In the genomic region with DNA sequence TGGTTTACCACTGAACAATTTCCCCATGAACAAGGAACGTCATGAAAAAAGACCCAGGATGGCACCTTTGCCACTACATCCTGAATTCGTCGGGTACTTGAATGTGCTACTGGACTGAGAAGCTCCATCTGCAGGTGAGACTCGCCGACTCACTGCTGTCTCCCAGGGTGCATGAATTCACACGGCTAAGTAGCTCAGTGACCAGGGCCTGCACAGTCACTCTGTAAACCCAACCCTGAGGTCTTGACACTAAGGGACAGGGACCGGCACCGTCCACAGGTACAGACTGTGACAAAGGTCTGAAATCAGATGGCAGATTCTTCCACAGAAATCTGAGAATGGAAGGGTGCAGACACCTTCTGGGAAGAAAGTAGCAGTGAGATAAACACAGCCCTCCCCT, we compare ENCODE assay signal across 15 cellular contexts.
DNase-seq lines count a peak whose midpoint lies in the region; ATAC-seq and TF ChIP-seq lines count a peak whose summit lies in the region.
"Had no signal": no experiment of that assay in that cellular context is flagged by ENCODE, and none has a peak within 500 bp of the region (broad histone marks: within the 10 kb centered on the region; RNA-seq: fewer than 3 reads in every experiment).

No MANE protein-coding gene starts in this region.

- 83 to 96% methylated on average over 6 to 8 of the region's 8 CpGs for WGBS in endodermal cell (ENCODE audit: insufficient coverage in 1 of 2, insufficient read length in 1 of 2), 2 experiments
- WGBS in mesendoderm (ENCODE audit: extremely low coverage, insufficient coverage, low lambda C conversion rate), result no CpG with 5 or more reads among the region's 8 CpGs

- intact Hi-C loops in left lung (cut with DNase I), result no loop called here

- H3K18ac ChIP-seq in mesendoderm (ENCODE audit: low read length), result no peak overlapping the region

- no peak overlapping the region for H3K23ac ChIP-seq in mesendoderm (ENCODE audit: low read length)

- H2BK5ac ChIP-seq in mesendoderm (ENCODE audit: low read length), result no peak overlapping the region

- no peak overlapping the region for H3K56ac ChIP-seq in mesendoderm (ENCODE audit: low read length)

- no peak overlapping the region for H2AK5ac ChIP-seq in mesendoderm (ENCODE audit: low read length)

- no peaks in the 10 kb centered on the region for H3K36me3 ChIP-seq in endodermal cell (ENCODE audit: control insufficient read depth, insufficient read depth, low read length)
- no peaks in the 10 kb centered on the region for H3K36me3 ChIP-seq in mesendoderm (ENCODE audit: control insufficient read depth, insufficient read depth, low read length)
- H3K36me3 ChIP-seq in left lung, result no peaks in the 10 kb centered on the region

- H3K4me1 ChIP-seq in endodermal cell (ENCODE audit: control insufficient read depth, insufficient read depth, low read length) (no peaks in the 10 kb centered on the region), mesendoderm (ENCODE audit: control insufficient read depth, low read depth, low read length) (no peaks in the 10 kb centered on the region), left lung (no peaks in the 10 kb centered on the region)

- H3K9me3 ChIP-seq in endodermal cell (ENCODE audit: control insufficient read depth, low read length), result no peaks in the 10 kb centered on the region
- H3K9me3 ChIP-seq in left lung, result peaks cover 0 to 5% of the 10 kb centered on the region in 2 donors

- H3K4me3 Mint-ChIP-seq in WTC11 (no peak overlapping the region), endodermal cell (no peak overlapping the region)
- H3K4me3 Mint-ChIP-seq: CD4-positive, alpha-beta memory T cell; H9 had no signal

- POLR2A ChIA-PET in WTC11 (lab: Charles Lee), result no interaction called here

- H3K27ac Mint-ChIP-seq in WTC11 (no peak overlapping the region), endodermal cell (no peak overlapping the region)
- H3K27ac Mint-ChIP-seq: CD4-positive, alpha-beta memory T cell; H9 had no signal

- H3K79me2 ChIP-seq in mesendoderm (ENCODE audit: control insufficient read depth, insufficient read depth, low read length), result no peaks in the 10 kb centered on the region

- no peak overlapping the region for H3K4ac ChIP-seq in mesendoderm (ENCODE audit: low read depth, low read length)

- H3K27me3 ChIP-seq in endodermal cell (ENCODE audit: control insufficient read depth, insufficient read depth, low read length, poor library complexity, severe bottlenecking), result no peaks in the 10 kb centered on the region
- no peaks in the 10 kb centered on the region for H3K27me3 ChIP-seq in mesendoderm (ENCODE audit: insufficient read depth, low read length, poor library complexity)
- H3K27me3 ChIP-seq in left lung, result no peaks in the 10 kb centered on the region

- H3K79me1 ChIP-seq in mesendoderm (ENCODE audit: low read length), result no peaks in the 10 kb centered on the region

- H3K4me1 Mint-ChIP-seq in WTC11 (peaks cover 16% of the 10 kb centered on the region), endodermal cell (peaks cover 5% of the 10 kb centered on the region)
- H3K4me1 Mint-ChIP-seq: CD4-positive, alpha-beta memory T cell had no signal

- H2BK15ac ChIP-seq in mesendoderm (replicated peaks; ENCODE audit: low read depth), result no peak overlapping the region

- DNase-seq in WTC11 (ENCODE audit: low spot score) (no peak), endodermal cell (peak; percentile 59), mesendoderm (peak; percentile 15), left lung (no peak), NCI-H1694 (lab: John Stamatoyannopoulos, UW) (no peak)
- DNase-seq in activated naive CD4-positive, alpha-beta T cell (lab: John Stamatoyannopoulos, UW), result no peak
- DNase-seq: C1 segment of cervical spinal cord; Calu3; CD4-positive, alpha-beta memory T cell; COR-L47; DMS53; DMS79 treated with DMSO at 0.1 percent for 48 hours; GF-D8; H9 had no signal

- ATAC-seq in WTC11 (peak; percentile 62), left lung (no peak)
- ATAC-seq: HCT116 had no signal

- no peak overlapping the region for H3K4me2 ChIP-seq in mesendoderm (ENCODE audit: low read length)

- no peak overlapping the region for H3K4me3 ChIP-seq in endodermal cell (ENCODE audit: low read length)
- H3K4me3 ChIP-seq in mesendoderm (ENCODE audit: low read length), result no peak overlapping the region
- no peak overlapping the region for H3K4me3 ChIP-seq in left lung

- H4K8ac ChIP-seq in mesendoderm (ENCODE audit: low read depth, low read length), result no peak overlapping the region

- TF ChIP-seq CTCF in WTC11 (IDR thresholded peaks at IDR 0.05) (no peak), endodermal cell (conservative IDR thresholded peaks at IDR 0.05) (peak; percentile 25), left lung (IDR thresholded peaks at IDR 0.05) (no peak)

- CTCF ChIA-PET in WTC11 (lab: Charles Lee), result no interaction called here

- H3K27me3 Mint-ChIP-seq in WTC11 (ENCODE audit: low read depth) (no peaks in the 10 kb centered on the region), endodermal cell (ENCODE audit: insufficient read depth) (no peaks in the 10 kb centered on the region)
- H3K27me3 Mint-ChIP-seq: CD4-positive, alpha-beta memory T cell had no signal

- H3K27ac ChIP-seq in endodermal cell (ENCODE audit: low read depth, low read length), result no peak overlapping the region
- no peak overlapping the region for H3K27ac ChIP-seq in mesendoderm (ENCODE audit: low read depth, low read length)
- H3K27ac ChIP-seq in left lung, result no peak overlapping the region

- no peak overlapping the region for H2BK120ac ChIP-seq in mesendoderm (ENCODE audit: low read depth, low read length)

- no peak overlapping the region for H4K5ac ChIP-seq in mesendoderm (ENCODE audit: low read length)

- H3K9me3 Mint-ChIP-seq in WTC11 (peaks cover 5% of the 10 kb centered on the region), endodermal cell (peaks cover 3% of the 10 kb centered on the region)

- H3K9ac ChIP-seq in endodermal cell (ENCODE audit: extremely low read depth, low read length, poor library complexity, severe bottlenecking) (no peak overlapping the region), mesendoderm (ENCODE audit: low read length) (no peak overlapping the region)

- H3K36me3 Mint-ChIP-seq in WTC11 (peaks cover 4% of the 10 kb centered on the region; the same call in 1 of the 2 replicates), endodermal cell (ENCODE audit: low read depth) (peaks cover under 1% of the 10 kb centered on the region)

TF ChIP-seq in WTC11, 78 proteins besides CTCF, POLR2A, EP300 and RAD21:
- TF ChIP-seq, protein P1, sequence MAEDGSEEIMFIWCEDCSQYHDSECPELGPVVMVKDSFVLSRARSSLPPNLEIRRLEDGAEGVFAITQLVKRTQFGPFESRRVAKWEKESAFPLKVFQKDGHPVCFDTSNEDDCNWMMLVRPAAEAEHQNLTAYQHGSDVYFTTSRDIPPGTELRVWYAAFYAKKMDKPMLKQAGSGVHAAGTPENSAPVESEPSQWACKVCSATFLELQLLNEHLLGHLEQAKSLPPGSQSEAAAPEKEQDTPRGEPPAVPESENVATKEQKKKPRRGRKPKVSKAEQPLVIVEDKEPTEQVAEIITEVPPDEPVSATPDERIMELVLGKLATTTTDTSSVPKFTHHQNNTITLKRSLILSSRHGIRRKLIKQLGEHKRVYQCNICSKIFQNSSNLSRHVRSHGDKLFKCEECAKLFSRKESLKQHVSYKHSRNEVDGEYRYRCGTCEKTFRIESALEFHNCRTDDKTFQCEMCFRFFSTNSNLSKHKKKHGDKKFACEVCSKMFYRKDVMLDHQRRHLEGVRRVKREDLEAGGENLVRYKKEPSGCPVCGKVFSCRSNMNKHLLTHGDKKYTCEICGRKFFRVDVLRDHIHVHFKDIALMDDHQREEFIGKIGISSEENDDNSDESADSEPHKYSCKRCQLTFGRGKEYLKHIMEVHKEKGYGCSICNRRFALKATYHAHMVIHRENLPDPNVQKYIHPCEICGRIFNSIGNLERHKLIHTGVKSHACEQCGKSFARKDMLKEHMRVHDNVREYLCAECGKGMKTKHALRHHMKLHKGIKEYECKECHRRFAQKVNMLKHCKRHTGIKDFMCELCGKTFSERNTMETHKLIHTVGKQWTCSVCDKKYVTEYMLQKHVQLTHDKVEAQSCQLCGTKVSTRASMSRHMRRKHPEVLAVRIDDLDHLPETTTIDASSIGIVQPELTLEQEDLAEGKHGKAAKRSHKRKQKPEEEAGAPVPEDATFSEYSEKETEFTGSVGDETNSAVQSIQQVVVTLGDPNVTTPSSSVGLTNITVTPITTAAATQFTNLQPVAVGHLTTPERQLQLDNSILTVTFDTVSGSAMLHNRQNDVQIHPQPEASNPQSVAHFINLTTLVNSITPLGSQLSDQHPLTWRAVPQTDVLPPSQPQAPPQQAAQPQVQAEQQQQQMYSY (CRISPR knock-in tag; IDR thresholded peaks at IDR 0.05), result no peak
- TF ChIP-seq, protein P2, sequence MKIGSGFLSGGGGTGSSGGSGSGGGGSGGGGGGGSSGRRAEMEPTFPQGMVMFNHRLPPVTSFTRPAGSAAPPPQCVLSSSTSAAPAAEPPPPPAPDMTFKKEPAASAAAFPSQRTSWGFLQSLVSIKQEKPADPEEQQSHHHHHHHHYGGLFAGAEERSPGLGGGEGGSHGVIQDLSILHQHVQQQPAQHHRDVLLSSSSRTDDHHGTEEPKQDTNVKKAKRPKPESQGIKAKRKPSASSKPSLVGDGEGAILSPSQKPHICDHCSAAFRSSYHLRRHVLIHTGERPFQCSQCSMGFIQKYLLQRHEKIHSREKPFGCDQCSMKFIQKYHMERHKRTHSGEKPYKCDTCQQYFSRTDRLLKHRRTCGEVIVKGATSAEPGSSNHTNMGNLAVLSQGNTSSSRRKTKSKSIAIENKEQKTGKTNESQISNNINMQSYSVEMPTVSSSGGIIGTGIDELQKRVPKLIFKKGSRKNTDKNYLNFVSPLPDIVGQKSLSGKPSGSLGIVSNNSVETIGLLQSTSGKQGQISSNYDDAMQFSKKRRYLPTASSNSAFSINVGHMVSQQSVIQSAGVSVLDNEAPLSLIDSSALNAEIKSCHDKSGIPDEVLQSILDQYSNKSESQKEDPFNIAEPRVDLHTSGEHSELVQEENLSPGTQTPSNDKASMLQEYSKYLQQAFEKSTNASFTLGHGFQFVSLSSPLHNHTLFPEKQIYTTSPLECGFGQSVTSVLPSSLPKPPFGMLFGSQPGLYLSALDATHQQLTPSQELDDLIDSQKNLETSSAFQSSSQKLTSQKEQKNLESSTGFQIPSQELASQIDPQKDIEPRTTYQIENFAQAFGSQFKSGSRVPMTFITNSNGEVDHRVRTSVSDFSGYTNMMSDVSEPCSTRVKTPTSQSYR (CRISPR knock-in tag; IDR thresholded peaks at IDR 0.05), result no peak
- no peak for TF ChIP-seq GTF2I (CRISPR knock-in tag; conservative IDR thresholded peaks at IDR 0.05)
- TF ChIP-seq TEAD1 (CRISPR knock-in tag; IDR thresholded peaks at IDR 0.05), result no peak

Comparison
In these comparisons a context has a peak if more than half of its experiments do, and no peak if none do; other contexts are left out.
1. DNase-seq: peak in endodermal cell (single experiment) and mesendoderm (single experiment); none in WTC11 (single experiment), left lung (0 of 2), NCI-H1694 (single experiment) and activated naive CD4-positive, alpha-beta T cell (0 of 4).